ENCODE assay signal across 29 cellular contexts in the genomic region with DNA sequence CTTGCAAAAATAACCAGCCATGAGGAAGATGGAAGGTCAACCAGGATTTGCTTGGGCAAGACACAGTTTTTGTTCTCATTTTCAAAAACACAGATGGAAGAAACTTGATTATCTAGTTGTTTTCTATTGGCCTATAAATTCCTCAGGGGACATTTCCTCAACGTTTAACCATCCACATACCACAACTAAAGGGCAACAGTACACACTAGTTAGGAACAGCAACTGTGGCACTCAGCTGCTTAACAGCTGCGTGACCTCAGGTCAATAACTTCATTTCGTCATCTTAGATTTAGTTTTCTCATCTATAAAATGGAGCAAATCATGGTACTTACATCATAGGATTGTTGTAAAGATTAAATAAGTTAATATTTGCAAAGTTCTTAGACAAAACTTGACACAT. TPM values are rescaled to one million over a fixed set of nuclear protein-coding genes. Genes with fewer than 3 reads are reported as not detected.
"Had no signal": no experiment of that assay in that cellular context is flagged by ENCODE, and none has a peak within 500 bp of the region (broad histone marks: within the 10 kb centered on the region; RNA-seq: fewer than 3 reads in every experiment).

No MANE protein-coding gene starts in this region.

- ATAC-seq: activated CD8-positive, alpha-beta T cell treated with anti-CD3 and anti-CD28 coated beads, Interleukin-2, amount 10 ng/mL, durations not matched to agents 7 days and 5 days; activated naive CD4-positive, alpha-beta T cell treated with anti-CD3 and anti-CD28 coated beads, Interleukin-2, amount 50 U/mL, for 72 hours; activated naive CD8-positive, alpha-beta T cell treated with anti-CD3 and anti-CD28 coated beads, Interleukin-2, amount 50 U/mL, for 24 hours; body of pancreas; T-helper 17 cell; WTC11 had no signal

- H2AFZ ChIP-seq: PC-9 had no signal

- H3K27me3 ChIP-seq: ascending aorta, body of pancreas had no signal

- H3K36me3 ChIP-seq: ascending aorta had no signal

- H3K9me3 ChIP-seq: ascending aorta, body of pancreas had no signal

- H3K4me1 ChIP-seq: ascending aorta, body of pancreas had no signal

- DNase-seq: activated CD4-positive, alpha-beta T cell treated with anti-CD3 and anti-CD28 coated beads for 48 hours; activated CD4-positive, alpha-beta T cell treated with anti-CD3 and anti-CD28 coated beads, Interleukin-2, amount 50 U/mL, for 4 hours; activated CD4-positive, CD25-positive, alpha-beta regulatory T cell treated with anti-CD3 and anti-CD28 coated beads, Interleukin-2, amount 50 U/mL, for 72 hours; activated CD8-positive, alpha-beta T cell treated with anti-CD3 and anti-CD28 coated beads, Interleukin-2, amount 10 ng/mL, durations not matched to agents 7 days and 5 days; activated effector memory CD4-positive, alpha-beta T cell treated with anti-CD3 and anti-CD28 coated beads, Interleukin-2, amount 50 U/mL, for 16 hours; activated naive CD4-positive, alpha-beta T cell treated with Interleukin-2 at 50 U/mL for 16 hours; activated naive CD8-positive, alpha-beta T cell treated with anti-CD3 and anti-CD28 coated beads, Interleukin-2, amount 50 U/mL, for 24 hours; activated T-cell treated with anti-CD3 and anti-CD28 coated beads, Interleukin-2, amount 50 U/mL, for 24 hours; amniotic stem cell; body of pancreas; central memory CD4-positive, alpha-beta T cell; NCI-H1092; NCI-H1417; NCI-H1930; NCI-H2107; NCI-H2171 treated with DMSO at 0.1 percent for 48 hours; NCI-H226; NCI-H510A; NCI-H69; PC-9; SHP77 treated with DMSO at 0.1 percent for 48 hours; T-helper 17 cell; T-helper 9 cell had no signal

- H3K4me3 ChIP-seq: ascending aorta, body of pancreas, PC-9 had no signal

- H3K4me2 ChIP-seq: PC-9 had no signal

- H3K27ac ChIP-seq: ascending aorta, body of pancreas, PC-9 had no signal

RNA-seq across cellular contexts. Expression of a gene that starts 18.7 kb away (rescaled TPM):
- total RNA-seq: activated CD8-positive, alpha-beta T cell treated with anti-CD3 and anti-CD28 coated beads, Interleukin-2, amount 10 ng/mL, durations not matched to agents 7 days and 5 days; activated naive CD4-positive, alpha-beta T cell treated with anti-CD3 and anti-CD28 coated beads, Interleukin-2, amount 50 U/mL, for 72 hours; activated T-helper 1 cell treated with anti-CD3 and anti-CD28 coated beads, Interleukin-12 subunit alpha, Interleukin-12 subunit beta, Interleukin-2, Interleukin-4 antibody, amounts not matched to agents 30 ng/mL and 10 ng/mL and 1 ng/mL, durations not matched to agents 14 hours and 24 hours and 36 hours; chondrocyte; T-helper 17 cell had no signal

RNA-seq across cellular contexts. Expression of a gene that starts 29.5 kb away (rescaled TPM):
- total RNA-seq: activated CD8-positive, alpha-beta T cell treated with anti-CD3 and anti-CD28 coated beads, Interleukin-2, amount 10 ng/mL, durations not matched to agents 7 days and 5 days; activated naive CD4-positive, alpha-beta T cell treated with anti-CD3 and anti-CD28 coated beads, Interleukin-2, amount 50 U/mL, for 72 hours; activated T-helper 1 cell treated with anti-CD3 and anti-CD28 coated beads, Interleukin-12 subunit alpha, Interleukin-12 subunit beta, Interleukin-2, Interleukin-4 antibody, amounts not matched to agents 30 ng/mL and 10 ng/mL and 1 ng/mL, durations not matched to agents 14 hours and 24 hours and 36 hours; bronchial epithelial cell; chondrocyte; T-helper 17 cell had no signal
